22 cellular contexts compared by ENCODE assay signal in the genomic region with DNA sequence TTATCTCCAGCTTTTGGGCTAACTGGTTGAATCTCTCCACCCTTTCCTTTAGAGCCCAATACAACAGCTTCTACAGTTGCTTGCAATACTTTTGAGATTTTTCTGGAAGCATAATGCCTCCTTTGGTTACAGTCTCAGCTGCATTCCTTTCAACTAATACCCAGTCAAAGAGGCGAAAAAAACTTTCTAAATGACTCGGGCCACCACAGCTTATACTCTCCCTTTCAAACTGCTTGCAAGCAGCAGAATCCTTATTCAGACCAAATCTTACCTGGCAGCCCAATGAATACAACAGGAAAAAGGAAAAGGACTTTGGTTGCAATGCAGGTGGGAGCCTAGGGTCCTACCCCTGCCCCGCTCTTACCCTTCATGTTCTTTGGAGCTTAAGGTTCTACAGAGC. TPM values are rescaled to one million over a fixed set of nuclear protein-coding genes. Genes with fewer than 3 reads are reported as not detected.
DNase-seq lines count a peak whose midpoint lies in the region; ATAC-seq, FAIRE-seq and TF ChIP-seq lines count a peak whose summit lies in the region.
"Had no signal": no experiment of that assay in that cellular context is flagged by ENCODE, and none has a peak within 500 bp of the region (broad histone marks: within the 10 kb centered on the region; RNA-seq: fewer than 3 reads in every experiment).

No MANE protein-coding gene starts in this region.

- DNase-seq in activated CD4-positive, alpha-beta T cell treated with anti-CD3 and anti-CD28 coated beads, Interleukin-2, amount 10 ng/mL, durations not matched to agents 7 days and 5 days, result no peak
- no peak for DNase-seq in activated CD4-positive, alpha-beta T cell treated with anti-CD3 and anti-CD28 coated beads, Interleukin-2, amount 50 U/mL, for 4 hours
- DNase-seq in CD4-positive, CD25-positive, alpha-beta regulatory T cell, result no peak
- DNase-seq in activated CD8-positive, alpha-beta T cell treated with anti-CD3 and anti-CD28 coated beads, Interleukin-2, amount 10 ng/mL, durations not matched to agents 7 days and 5 days, result no peak
- DNase-seq in SIG-M5 (lab: John Stamatoyannopoulos, UW) (no peak), H54 (ENCODE audit: insufficient read length, low spot score) (no peak)
- DNase-seq: DND-41, GDM1, GM23248, HFFc6, KBM-7, NCI-H1092 treated with DMSO at 0.1 percent for 48 hours, NCI-H1694, NCI-H446 had no signal

- H3K9me3 Mint-ChIP-seq in activated CD4-positive, alpha-beta T cell treated with anti-CD3 and anti-CD28 coated beads, Interleukin-2, amount 10 ng/mL, durations not matched to agents 7 days and 5 days, result peaks cover 7% of the 10 kb centered on the region
- peaks cover 0 to 2% (median 0%) of the 10 kb centered on the region in 7 donors for H3K9me3 Mint-ChIP-seq in CD4-positive, CD25-positive, alpha-beta regulatory T cell
- no peaks in the 10 kb centered on the region for H3K9me3 Mint-ChIP-seq in activated CD8-positive, alpha-beta T cell treated with anti-CD3 and anti-CD28 coated beads, Interleukin-2, amount 10 ng/mL, durations not matched to agents 7 days and 5 days (ENCODE audit: insufficient read depth)
- no peaks in the 10 kb centered on the region for H3K9me3 Mint-ChIP-seq in dendritic cell treated with granulocyte-macrophage colony-stimulating factor and Interleukin-4, amounts not matched to agents 40 ng/mL and 50 ng/mL, for 4 days
- H3K9me3 Mint-ChIP-seq: HFFc6 had no signal

- H3K4me3 Mint-ChIP-seq in activated CD4-positive, alpha-beta T cell treated with anti-CD3 and anti-CD28 coated beads, Interleukin-2, amount 10 ng/mL, durations not matched to agents 7 days and 5 days, result no peak overlapping the region
- no peak overlapping the region for H3K4me3 Mint-ChIP-seq in CD4-positive, CD25-positive, alpha-beta regulatory T cell
- H3K4me3 Mint-ChIP-seq in activated CD8-positive, alpha-beta T cell treated with anti-CD3 and anti-CD28 coated beads, Interleukin-2, amount 10 ng/mL, durations not matched to agents 7 days and 5 days, result no peak overlapping the region
- H3K4me3 Mint-ChIP-seq in dendritic cell treated with granulocyte-macrophage colony-stimulating factor and Interleukin-4, amounts not matched to agents 40 ng/mL and 50 ng/mL, for 4 days, result no peak overlapping the region
- H3K4me3 Mint-ChIP-seq: HFFc6 had no signal

- CTCF ChIA-PET in activated CD4-positive, alpha-beta T cell treated with anti-CD3 and anti-CD28 coated beads, Interleukin-2, amount 10 ng/mL, durations not matched to agents 7 days and 5 days (lab: Charles Lee), result interaction anchor here (0.7 to 2.7 kb wide), 7 partner anchors 9 to 177 kb away, joined by 3 to 11 read pairs (median 5); no protein-coding TSS in a partner anchor
- CTCF ChIA-PET in activated CD8-positive, alpha-beta T cell treated with anti-CD3 and anti-CD28 coated beads, Interleukin-2, amount 10 ng/mL, durations not matched to agents 7 days and 5 days (lab: Charles Lee), result interaction anchor here (0.7 to 10.0 kb wide), 9 partner anchors 9 to 190 kb away, joined by 3 to 128 read pairs (median 4); a partner anchor contains a TSS

- no peaks in the 10 kb centered on the region for H3K27me3 ChIP-seq in CD4-positive, CD25-positive, alpha-beta regulatory T cell (ENCODE audit: control insufficient read depth, insufficient read depth, low read length)

- peaks cover 83% of the 10 kb centered on the region for H3K4me1 Mint-ChIP-seq in activated CD4-positive, alpha-beta T cell treated with anti-CD3 and anti-CD28 coated beads, Interleukin-2, amount 10 ng/mL, durations not matched to agents 7 days and 5 days
- H3K4me1 Mint-ChIP-seq in CD4-positive, CD25-positive, alpha-beta regulatory T cell, result peaks cover 22 to 60% (median 45%) of the 10 kb centered on the region in 4 donors
- peaks cover 83% of the 10 kb centered on the region for H3K4me1 Mint-ChIP-seq in activated CD8-positive, alpha-beta T cell treated with anti-CD3 and anti-CD28 coated beads, Interleukin-2, amount 10 ng/mL, durations not matched to agents 7 days and 5 days (ENCODE audit: low read depth)
- peaks cover 79% of the 10 kb centered on the region for H3K4me1 Mint-ChIP-seq in dendritic cell treated with granulocyte-macrophage colony-stimulating factor and Interleukin-4, amounts not matched to agents 40 ng/mL and 50 ng/mL, for 4 days (ENCODE audit: low read depth)

- H3K27ac ChIP-seq in CD4-positive, CD25-positive, alpha-beta regulatory T cell (ENCODE audit: insufficient read depth, low read length, poor library complexity, severe bottlenecking), result no peak overlapping the region
- H3K27ac ChIP-seq: A549, C4-2B, GM23248, HL-60, RWPE1 had no signal

- peaks cover 41% of the 10 kb centered on the region for H3K4me1 ChIP-seq in CD4-positive, CD25-positive, alpha-beta regulatory T cell (ENCODE audit: control insufficient read depth, insufficient read depth, low read length, poor library complexity, severe bottlenecking)
- H3K4me1 ChIP-seq: A549 had no signal

- H3K36me3 ChIP-seq in CD4-positive, CD25-positive, alpha-beta regulatory T cell (ENCODE audit: control insufficient read depth, insufficient read depth, low read length), result peaks cover 71% of the 10 kb centered on the region

- H3K27me3 Mint-ChIP-seq in activated CD4-positive, alpha-beta T cell treated with anti-CD3 and anti-CD28 coated beads, Interleukin-2, amount 10 ng/mL, durations not matched to agents 7 days and 5 days, result no peaks in the 10 kb centered on the region
- no peaks in the 10 kb centered on the region for H3K27me3 Mint-ChIP-seq in CD4-positive, CD25-positive, alpha-beta regulatory T cell
- no peaks in the 10 kb centered on the region for H3K27me3 Mint-ChIP-seq in activated CD8-positive, alpha-beta T cell treated with anti-CD3 and anti-CD28 coated beads, Interleukin-2, amount 10 ng/mL, durations not matched to agents 7 days and 5 days (ENCODE audit: low read depth)
- no peaks in the 10 kb centered on the region for H3K27me3 Mint-ChIP-seq in dendritic cell treated with granulocyte-macrophage colony-stimulating factor and Interleukin-4, amounts not matched to agents 40 ng/mL and 50 ng/mL, for 4 days

- POLR2A ChIA-PET in activated CD4-positive, alpha-beta T cell treated with anti-CD3 and anti-CD28 coated beads, Interleukin-2, amount 10 ng/mL, durations not matched to agents 7 days and 5 days (lab: Charles Lee), result interaction anchor here (0.6 kb wide), 1 partner anchor 225 kb away, joined by 4 read pairs; no protein-coding TSS in a partner anchor
- POLR2A ChIA-PET in activated CD8-positive, alpha-beta T cell treated with anti-CD3 and anti-CD28 coated beads, Interleukin-2, amount 10 ng/mL, durations not matched to agents 7 days and 5 days (lab: Charles Lee), result interaction anchor here (0.7 to 11.8 kb wide), 6 partner anchors 9 to 151 kb away, joined by 3 to 106 read pairs (median 4); a partner anchor contains a TSS

- no peak for FAIRE-seq in H54 (lab: Jason Lieb, UNC)
- FAIRE-seq: A549, D721Med had no signal

- H3K9me3 ChIP-seq in CD4-positive, CD25-positive, alpha-beta regulatory T cell (ENCODE audit: control insufficient read depth in 2 of 2, low read length in 2 of 2), result no peaks in the 10 kb centered on the region
- H3K9me3 ChIP-seq: A549 had no signal

- H3K27ac Mint-ChIP-seq in activated CD4-positive, alpha-beta T cell treated with anti-CD3 and anti-CD28 coated beads, Interleukin-2, amount 10 ng/mL, durations not matched to agents 7 days and 5 days, result peak overlapping the region; percentile 47
- peak overlapping the region in 2 of 3 donors; percentile 40 to 94 for H3K27ac Mint-ChIP-seq in CD4-positive, CD25-positive, alpha-beta regulatory T cell
- H3K27ac Mint-ChIP-seq in activated CD8-positive, alpha-beta T cell treated with anti-CD3 and anti-CD28 coated beads, Interleukin-2, amount 10 ng/mL, durations not matched to agents 7 days and 5 days, result peak overlapping the region; percentile 65
- H3K27ac Mint-ChIP-seq in dendritic cell treated with granulocyte-macrophage colony-stimulating factor and Interleukin-4, amounts not matched to agents 40 ng/mL and 50 ng/mL, for 4 days, result peak overlapping the region; percentile 82
- H3K27ac Mint-ChIP-seq: HFFc6 had no signal

- peaks cover 69% of the 10 kb centered on the region for H3K36me3 Mint-ChIP-seq in activated CD4-positive, alpha-beta T cell treated with anti-CD3 and anti-CD28 coated beads, Interleukin-2, amount 10 ng/mL, durations not matched to agents 7 days and 5 days (ENCODE audit: low read depth)
- peaks cover 54% of the 10 kb centered on the region for H3K36me3 Mint-ChIP-seq in CD4-positive, CD25-positive, alpha-beta regulatory T cell
- H3K36me3 Mint-ChIP-seq in activated CD8-positive, alpha-beta T cell treated with anti-CD3 and anti-CD28 coated beads, Interleukin-2, amount 10 ng/mL, durations not matched to agents 7 days and 5 days (ENCODE audit: low read depth), result peaks cover 67% of the 10 kb centered on the region
- H3K36me3 Mint-ChIP-seq in dendritic cell treated with granulocyte-macrophage colony-stimulating factor and Interleukin-4, amounts not matched to agents 40 ng/mL and 50 ng/mL, for 4 days (ENCODE audit: low read depth), result peaks cover 53% of the 10 kb centered on the region

- H3K4me3 ChIP-seq in CD4-positive, CD25-positive, alpha-beta regulatory T cell (ENCODE audit: low read depth, low read length), result no peak overlapping the region
- H3K4me3 ChIP-seq: A549, GM23248 had no signal

- ATAC-seq in CD4-positive, CD25-positive, alpha-beta regulatory T cell (ENCODE audit: low read depth in 2 of 2), result no peak
- ATAC-seq in activated CD8-positive, alpha-beta T cell treated with anti-CD3 and anti-CD28 coated beads, Interleukin-2, amount 10 ng/mL, durations not matched to agents 7 days and 5 days, result peak; percentile 17
- no peak for ATAC-seq in SK-N-SH treated with all-trans-retinoic acid at 6 μM for 48 hours
- ATAC-seq: A549 had no signal

- TF ChIP-seq POLR2A in H54 (IDR thresholded peaks at IDR 0.05; ENCODE audit: low read depth, low read length), result no peak

- intact Hi-C loops in dendritic cell treated with granulocyte-macrophage colony-stimulating factor and Interleukin-4, amounts not matched to agents 40 ng/mL and 50 ng/mL, for 4 days (cut with micrococcal nuclease), result no loop called here

RNA-seq across cellular contexts. Expression of a gene that starts 15.8 kb away (rescaled TPM):
- total RNA-seq in activated CD4-positive, alpha-beta T cell treated with anti-CD3 and anti-CD28 coated beads, Interleukin-2, amount 10 ng/mL, durations not matched to agents 7 days and 5 days, result 100 to 1,000 TPM; 117 to 122 TPM
- 71.5 TPM for total RNA-seq in CD4-positive, CD25-positive, alpha-beta regulatory T cell
- polyA plus RNA-seq in CD4-positive, CD25-positive, alpha-beta regulatory T cell, result 100 to 1,000 TPM; 169 to 200 (median 174) TPM
- 100 to 1,000 TPM; 140 to 144 TPM for total RNA-seq in activated CD8-positive, alpha-beta T cell treated with anti-CD3 and anti-CD28 coated beads, Interleukin-2, amount 10 ng/mL, durations not matched to agents 7 days and 5 days
- total RNA-seq: GM23248, HFFc6, MCF 10A had no signal
- polyA plus RNA-seq: A549, GM23248 had no signal

RNA-seq across cellular contexts. Expression of a gene that starts 32.6 kb away (rescaled TPM):
- total RNA-seq in activated CD4-positive, alpha-beta T cell treated with anti-CD3 and anti-CD28 coated beads, Interleukin-2, amount 10 ng/mL, durations not matched to agents 7 days and 5 days, result not detected
- total RNA-seq in CD4-positive, CD25-positive, alpha-beta regulatory T cell, result not detected
- polyA plus RNA-seq in CD4-positive, CD25-positive, alpha-beta regulatory T cell, result not detected
- not detected for total RNA-seq in activated CD8-positive, alpha-beta T cell treated with anti-CD3 and anti-CD28 coated beads, Interleukin-2, amount 10 ng/mL, durations not matched to agents 7 days and 5 days
- total RNA-seq: GM23248, HFFc6, MCF 10A had no signal
- polyA plus RNA-seq: A549, GM23248 had no signal

RNA-seq across cellular contexts. Expression of a gene that starts 43.1 kb away (rescaled TPM):
- 10 to 100 TPM; 21.2 to 22.0 TPM for total RNA-seq in activated CD4-positive, alpha-beta T cell treated with anti-CD3 and anti-CD28 coated beads, Interleukin-2, amount 10 ng/mL, durations not matched to agents 7 days and 5 days
- 16.1 TPM for total RNA-seq in CD4-positive, CD25-positive, alpha-beta regulatory T cell
- polyA plus RNA-seq in CD4-positive, CD25-positive, alpha-beta regulatory T cell, result 10 to 100 TPM in 1 of 4 donors, 1 to 10 TPM in 3; 4.5 to 12.2 (median 6.3) TPM
- 10 to 100 TPM; 19.6 to 20.0 TPM for total RNA-seq in activated CD8-positive, alpha-beta T cell treated with anti-CD3 and anti-CD28 coated beads, Interleukin-2, amount 10 ng/mL, durations not matched to agents 7 days and 5 days

RNA-seq across cellular contexts. Expression of a gene that starts 55.1 kb away (rescaled TPM):
- 1 to 10 TPM; 5.5 to 6.0 TPM for total RNA-seq in activated CD4-positive, alpha-beta T cell treated with anti-CD3 and anti-CD28 coated beads, Interleukin-2, amount 10 ng/mL, durations not matched to agents 7 days and 5 days
- total RNA-seq in CD4-positive, CD25-positive, alpha-beta regulatory T cell, result 1.0 TPM
- polyA plus RNA-seq in CD4-positive, CD25-positive, alpha-beta regulatory T cell, result under 1 TPM in 1 of 4 donors, not detected in 3; 0.37 TPM
- 10 to 100 TPM; 11.7 to 12.2 TPM for total RNA-seq in activated CD8-positive, alpha-beta T cell treated with anti-CD3 and anti-CD28 coated beads, Interleukin-2, amount 10 ng/mL, durations not matched to agents 7 days and 5 days
- total RNA-seq: GM23248, HFFc6 had no signal
- polyA plus RNA-seq: GM23248 had no signal

RNA-seq across cellular contexts. Expression of a gene that starts 56.4 kb away (rescaled TPM):
- total RNA-seq in activated CD4-positive, alpha-beta T cell treated with anti-CD3 and anti-CD28 coated beads, Interleukin-2, amount 10 ng/mL, durations not matched to agents 7 days and 5 days, result under 1 TPM in 1 of 2 experiments, not detected in 1; 0.10 TPM
- total RNA-seq in CD4-positive, CD25-positive, alpha-beta regulatory T cell, result not detected
- not detected for polyA plus RNA-seq in CD4-positive, CD25-positive, alpha-beta regulatory T cell
- under 1 TPM; 0.05 TPM for total RNA-seq in activated CD8-positive, alpha-beta T cell treated with anti-CD3 and anti-CD28 coated beads, Interleukin-2, amount 10 ng/mL, durations not matched to agents 7 days and 5 days
- total RNA-seq: GM23248, MCF 10A had no signal
- polyA plus RNA-seq: GM23248 had no signal
